ENCODE assay signal across 9 cellular contexts in the genomic region with DNA sequence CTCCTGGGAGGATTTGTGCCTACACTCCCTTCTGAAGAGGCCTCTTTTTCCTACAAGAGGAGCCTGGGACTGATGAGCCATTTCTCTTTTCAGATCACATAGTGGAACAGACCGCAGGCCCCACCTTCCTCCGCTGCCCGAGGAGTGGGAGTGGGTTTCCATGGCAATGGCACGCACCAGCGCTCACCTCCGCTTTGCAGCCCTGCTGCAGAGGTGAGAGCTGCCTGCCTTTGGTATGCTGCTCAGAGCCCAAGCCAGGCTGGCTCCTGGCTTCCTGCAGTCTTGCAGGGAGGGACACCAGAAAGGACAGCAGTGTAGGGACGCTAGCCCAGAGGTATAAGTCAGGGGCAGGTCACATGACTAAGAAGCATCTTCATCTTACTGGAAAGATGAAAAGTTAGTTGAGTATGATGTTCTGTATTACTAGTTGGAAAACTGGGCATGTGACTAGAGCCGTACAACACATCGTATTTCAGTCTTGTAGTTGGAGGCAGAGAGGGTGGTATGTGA. TPM values are rescaled to one million over a fixed set of nuclear protein-coding genes. Genes with fewer than 3 reads are reported as not detected.
DNase-seq lines count a peak whose midpoint lies in the region; ATAC-seq and TF ChIP-seq lines count a peak whose summit lies in the region.
"Had no signal": no experiment of that assay in that cellular context is flagged by ENCODE, and none has a peak within 500 bp of the region (broad histone marks: within the 10 kb centered on the region; RNA-seq: fewer than 3 reads in every experiment).

No MANE protein-coding gene starts in this region.

- H4K20me1 ChIP-seq in OCI-LY7 (ENCODE audit: insufficient read depth, low read length) = no peaks in the 10 kb centered on the region

- ATAC-seq in GM19324 (IDR thresholded peaks at IDR 0.05; ENCODE audit: low FRiP score, unreplicated experiment) = peak; percentile 74
- ATAC-seq in HG03139 (IDR thresholded peaks at IDR 0.05; ENCODE audit: unreplicated experiment) = peak; percentile 79
- peak; percentile 61 for ATAC-seq in memory B cell (ENCODE audit: low read depth)
- no peak for ATAC-seq in CD4-positive, alpha-beta T cell (ENCODE audit: poor library complexity)
- no peak for ATAC-seq in heart right ventricle

- H3K79me2 ChIP-seq in OCI-LY7 (ENCODE audit: insufficient read depth, low read depth, low read length) = no peaks in the 10 kb centered on the region

- no peak overlapping the region for H3K27ac ChIP-seq in OCI-LY7 (ENCODE audit: low read depth, low read length, poor library complexity, severe bottlenecking)
- no peak overlapping the region for H3K27ac ChIP-seq in CD4-positive, alpha-beta T cell (ENCODE audit: low read depth, low read length)
- no peak overlapping the region for H3K27ac ChIP-seq in heart right ventricle

- TF ChIP-seq CTCF in OCI-LY7 (conservative IDR thresholded peaks at IDR 0.05; ENCODE audit: low read length) (no peak), heart right ventricle (IDR thresholded peaks at IDR 0.05) (no peak)
- no peak for TF ChIP-seq CTCF in CD4-positive, alpha-beta T cell (IDR thresholded peaks at IDR 0.05)

- H3K9me2 ChIP-seq in OCI-LY7 (ENCODE audit: insufficient read depth, low read length) = no peaks in the 10 kb centered on the region

- no peaks in the 10 kb centered on the region for H3K9me3 Mint-ChIP-seq in memory B cell
- no peaks in the 10 kb centered on the region for H3K9me3 Mint-ChIP-seq in CD4-positive, alpha-beta T cell

- H3K27me3 Mint-ChIP-seq in memory B cell = peaks cover 2% of the 10 kb centered on the region
- H3K27me3 Mint-ChIP-seq in CD4-positive, alpha-beta T cell = peaks cover 3% of the 10 kb centered on the region

- peak overlapping the region; percentile 59 for H3K4me2 ChIP-seq in OCI-LY7 (ENCODE audit: low read length)

- peak overlapping the region; percentile 6 for H3K27ac Mint-ChIP-seq in memory B cell
- no peak overlapping the region for H3K27ac Mint-ChIP-seq in CD4-positive, alpha-beta T cell
- H3K27ac Mint-ChIP-seq: activated naive CD8-positive, alpha-beta T cell had no signal

- H3K36me3 ChIP-seq in OCI-LY7 (ENCODE audit: insufficient read depth, low read length) (peaks cover 27% of the 10 kb centered on the region), heart right ventricle (peaks cover 0 to 4% (median 0%) of the 10 kb centered on the region in 9 donors)

- 71 to 74% methylated on average over 9 of the region's 9 CpGs for WGBS in heart right ventricle, 2 donors

- intact Hi-C loops in OCI-LY7 (cut with micrococcal nuclease; ENCODE audit: unreplicated experiment) (loop anchor here (10.0 kb wide), 2 partner anchors 141 to 251 kb away; no protein-coding TSS in a partner anchor), heart right ventricle (cut with DNase I) (no loop called here)
- intact Hi-C loops in CD4-positive, alpha-beta T cell (cut with DNase I, micrococcal nuclease) = no loop called here

- peak; percentile 69 for DNase-seq in DMS79 (lab: John Stamatoyannopoulos, UW)
- peak; percentile 71 for DNase-seq in OCI-LY7 (ENCODE audit: low spot score)
- DNase-seq in memory B cell (ENCODE audit: low spot score in 2 of 2) = peak; percentile 32 to 36
- no peak for DNase-seq in CD4-positive, alpha-beta T cell
- DNase-seq in activated CD8-positive, alpha-beta memory T cell treated with anti-CD3 and anti-CD28 coated beads, Interleukin-2, amount 50 U/mL, for 48 hours = no peak
- no peak for DNase-seq in heart right ventricle

- POLR2A ChIA-PET in OCI-LY7 (lab: Charles Lee) = interaction anchor here (0.6 to 2.4 kb wide), 5 partner anchors 9 to 32 kb away, joined by 3 to 13 read pairs (median 3); partner anchors contain the start of genes PTTG1 and SLU7
- POLR2A ChIA-PET in CD4-positive, alpha-beta T cell (lab: Charles Lee) = no interaction called here

- H3K36me3 Mint-ChIP-seq in memory B cell = peaks cover 1% of the 10 kb centered on the region
- no peaks in the 10 kb centered on the region for H3K36me3 Mint-ChIP-seq in CD4-positive, alpha-beta T cell (ENCODE audit: low read depth)

- peak overlapping the region; percentile 21 for H3K4me3 Mint-ChIP-seq in memory B cell
- no peak overlapping the region for H3K4me3 Mint-ChIP-seq in CD4-positive, alpha-beta T cell
- H3K4me3 Mint-ChIP-seq: activated naive CD8-positive, alpha-beta T cell had no signal

- H3K9me3 ChIP-seq in OCI-LY7 (ENCODE audit: low read length) = no peaks in the 10 kb centered on the region
- no peaks in the 10 kb centered on the region for H3K9me3 ChIP-seq in CD4-positive, alpha-beta T cell (ENCODE audit: control insufficient read depth, low read length)
- H3K9me3 ChIP-seq in heart right ventricle = no peaks in the 10 kb centered on the region

- H3K4me3 ChIP-seq in OCI-LY7 (ENCODE audit: low read depth, low read length, poor library complexity, severe bottlenecking) (peak overlapping the region; percentile 13), heart right ventricle (no peak overlapping the region)

- CTCF ChIA-PET in OCI-LY7 (lab: Charles Lee; ENCODE audit: unreplicated experiment) = no interaction called here
- CTCF ChIA-PET in CD4-positive, alpha-beta T cell (lab: Charles Lee) = no interaction called here

- BruUV-seq in OCI-LY7 (replicated peaks; lab: Mats Ljungman, UMichigan) = no TSS peak

- peaks cover 31% of the 10 kb centered on the region for H3K4me1 Mint-ChIP-seq in memory B cell
- peaks cover 1% of the 10 kb centered on the region for H3K4me1 Mint-ChIP-seq in CD4-positive, alpha-beta T cell (ENCODE audit: low read depth)

- H3K4me1 ChIP-seq in OCI-LY7 (ENCODE audit: insufficient read depth, low read length, poor library complexity, severe bottlenecking) (peaks cover 50% of the 10 kb centered on the region), heart right ventricle (peaks cover 0 to 10% (median 6%) of the 10 kb centered on the region in 9 donors)

- peak overlapping the region; percentile 18; the same call in 1 of the 2 replicates for H2AFZ ChIP-seq in OCI-LY7 (ENCODE audit: low read length)

- no peaks in the 10 kb centered on the region for H3K27me3 ChIP-seq in CD4-positive, alpha-beta T cell (ENCODE audit: control insufficient read depth, insufficient read depth, low read length)
- peaks cover 0 to 7% (median 0%) of the 10 kb centered on the region in 7 donors for H3K27me3 ChIP-seq in heart right ventricle

RNA-seq across cellular contexts. Expression of gene PTTG1, which starts 12.4 kb away (rescaled TPM):
- total RNA-seq in OCI-LY7 (2014; rRNA removed; shearing (Covaris generic)) = 420 and 480 TPM in 2 replicates
- total RNA-seq in OCI-LY7 (2022) (340 and 428 TPM in 2 replicates), heart right ventricle (10 to 100 TPM in 1 of 10 donors, 1 to 10 TPM in 4, under 1 TPM in 4, not detected in 1; 0.32 to 17.5 (median 1.4) TPM)
- total RNA-seq in CD4-positive, alpha-beta T cell = 10 to 100 TPM; 15.1 to 17.6 TPM
- 1 to 10 TPM; 2.6 to 8.7 TPM for polyA plus RNA-seq in heart right ventricle

RNA-seq across cellular contexts. Expression of gene SLU7, which starts 15.2 kb away (rescaled TPM):
- 32.2 and 59.7 TPM in 2 replicates for total RNA-seq in OCI-LY7 (2014; rRNA removed; shearing (Covaris generic))
- 46.2 and 55.4 TPM in 2 replicates for total RNA-seq in OCI-LY7 (2022)
- total RNA-seq in CD4-positive, alpha-beta T cell = 100 to 1,000 TPM in 1 of 2 experiments, 10 to 100 TPM in 1; 99.9 to 106 TPM
- 10 to 100 TPM; 32.7 to 62.4 (median 44.3) TPM for total RNA-seq in heart right ventricle
- polyA plus RNA-seq in heart right ventricle = 10 to 100 TPM; 19.2 to 38.4 TPM

RNA-seq across cellular contexts. Expression of gene FAM200C, which starts 34.2 kb away (rescaled TPM):
- 2.4 and 2.7 TPM in 2 replicates for total RNA-seq in OCI-LY7 (2014; rRNA removed; shearing (Covaris generic))
- total RNA-seq in OCI-LY7 (2022) (3.7 and 5.1 TPM in 2 replicates), heart right ventricle (1 to 10 TPM; 2.3 to 4.5 (median 3.6) TPM)
- total RNA-seq in CD4-positive, alpha-beta T cell = under 1 TPM in 1 of 2 experiments, not detected in 1; 0.16 TPM
- 1 to 10 TPM; 1.7 to 8.6 TPM for polyA plus RNA-seq in heart right ventricle

Comparison
In these comparisons a context has a peak if more than half of its experiments do, and no peak if none do; other contexts are left out.
1. DNase-seq: peak in DMS79 (single experiment), OCI-LY7 (single experiment) and memory B cell (2 of 2); none in CD4-positive, alpha-beta T cell (0 of 10), activated CD8-positive, alpha-beta memory T cell treated with anti-CD3 and anti-CD28 coated beads, Interleukin-2, amount 50 U/mL, for 48 hours (single experiment) and heart right ventricle (0 of 2).
2. ATAC-seq: peak in GM19324 (single experiment), HG03139 (single experiment) and memory B cell (single experiment); none in CD4-positive, alpha-beta T cell (single experiment) and heart right ventricle (0 of 8).
3. RNA of gene PTTG1, which starts 12.4 kb away (total RNA-seq): 340 to 480 TPM in OCI-LY7; 15.1 to 17.6 TPM in CD4-positive, alpha-beta T cell and 0.32 to 17.5 TPM in heart right ventricle; every median in the first group is over 10 times any median in the second.